Comparison of ENCODE assay signal across 1 cellular context in genomic region chr7:150388709-150389531, GRCh38.
TF ChIP-seq lines count a peak whose summit lies in the region.

No MANE protein-coding gene starts in this region.

TF ChIP-seq in HepG2, 621 proteins besides CTCF, POLR2A, EP300 and RAD21 (continued from another document and continues in another):
- TF ChIP-seq TIGD3 (CRISPR knock-in tag; IDR thresholded peaks at IDR 0.05; ENCODE audit: borderline replicate concordance) (no peak), ZNF772 (CRISPR knock-in tag; IDR thresholded peaks at IDR 0.05) (peak; percentile 62; the same call in 1 of the 2 replicates), TFDP2 (CRISPR knock-in tag; IDR thresholded peaks at IDR 0.05) (peak; percentile 75), SAFB2 (CRISPR knock-in tag; IDR thresholded peaks at IDR 0.05; ENCODE audit: borderline replicate concordance, low read depth) (peak; percentile 74; the same call in 1 of the 2 replicates), ZBTB7A (CRISPR knock-in tag; IDR thresholded peaks at IDR 0.05) (no peak), ZNF432 (CRISPR knock-in tag; IDR thresholded peaks at IDR 0.05; ENCODE audit: borderline replicate concordance) (no peak), ZNF549 (CRISPR knock-in tag; IDR thresholded peaks at IDR 0.05) (no peak), FOXP4 (CRISPR knock-in tag; IDR thresholded peaks at IDR 0.05) (peak; percentile 88), ZNF513 (CRISPR knock-in tag; conservative IDR thresholded peaks at IDR 0.05) (0 out of 2 replicates have a peak, but pooled peaks have one; percentile 68), ARID5B (CRISPR knock-in tag; IDR thresholded peaks at IDR 0.05) (peak; percentile 94), MTA1 (CRISPR knock-in tag; IDR thresholded peaks at IDR 0.05; ENCODE audit: borderline replicate concordance) (peak; percentile 87; the same call in 1 of the 2 replicates), TSC22D2 (CRISPR knock-in tag; IDR thresholded peaks at IDR 0.05; ENCODE audit: borderline replicate concordance) (peak; percentile 88; the same call in 1 of the 2 replicates), SRY (CRISPR knock-in tag; IDR thresholded peaks at IDR 0.05) (no peak), PITX1 (CRISPR knock-in tag; IDR thresholded peaks at IDR 0.05) (peak; percentile 86; the same call in 1 of the 2 replicates), NFIC (IDR thresholded peaks at IDR 0.05; ENCODE audit: low read length) (peak; percentile 76), ZNF546 (CRISPR knock-in tag; conservative IDR thresholded peaks at IDR 0.05) (0 out of 2 replicates have a peak, but pooled peaks have one; percentile 79), SIX4 (CRISPR knock-in tag; IDR thresholded peaks at IDR 0.05) (peak; percentile 41; the same call in 1 of the 2 replicates), PREB (CRISPR knock-in tag; IDR thresholded peaks at IDR 0.05) (0 out of 2 replicates have a peak, but pooled peaks have one; percentile 51), HOXD1 (CRISPR knock-in tag; IDR thresholded peaks at IDR 0.05) (peak; percentile 92), ZNF343 (CRISPR knock-in tag; IDR thresholded peaks at IDR 0.05) (no peak), SIN3A (IDR thresholded peaks at IDR 0.05; ENCODE audit: borderline replicate concordance, low read depth, low read length) (no peak), ZNF703 (CRISPR knock-in tag; IDR thresholded peaks at IDR 0.05; ENCODE audit: borderline replicate concordance) (no peak), KIAA2018 (CRISPR knock-in tag; IDR thresholded peaks at IDR 0.05; ENCODE audit: borderline replicate concordance) (0 out of 2 replicates have a peak, but pooled peaks have one; percentile 66), NR3C1 (CRISPR knock-in tag; IDR thresholded peaks at IDR 0.05) (no peak), ZNF224 (CRISPR knock-in tag; IDR thresholded peaks at IDR 0.05) (0 out of 2 replicates have a peak, but pooled peaks have one; percentile 52), MAZ (IDR thresholded peaks at IDR 0.05; ENCODE audit: borderline replicate concordance, low read depth, low read length) (no peak; the same call in 1 of the 2 replicates), MAZ (CRISPR knock-in tag; IDR thresholded peaks at IDR 0.05; ENCODE audit: low read depth) (peak; percentile 90), PRMT3 (CRISPR knock-in tag; IDR thresholded peaks at IDR 0.05; ENCODE audit: borderline replicate concordance, low read depth) (no peak), ZSCAN9 (CRISPR knock-in tag; IDR thresholded peaks at IDR 0.05; ENCODE audit: borderline replicate concordance) (peak; percentile 73; the same call in 1 of the 2 replicates), KDM3A (CRISPR knock-in tag; IDR thresholded peaks at IDR 0.05; ENCODE audit: low read depth) (peak; percentile 96), JUND (CRISPR knock-in tag; IDR thresholded peaks at IDR 0.05) (no peak), MEIS2 (CRISPR knock-in tag; IDR thresholded peaks at IDR 0.05) (peak; percentile 90), ZNF282 (IDR thresholded peaks at IDR 0.05; ENCODE audit: partially characterized antibody) (no peak), ZBTB44 (CRISPR knock-in tag; IDR thresholded peaks at IDR 0.05) (peak; percentile 70; the same call in 1 of the 2 replicates), ATF7 (IDR thresholded peaks at IDR 0.05) (no peak), ATF7 (CRISPR knock-in tag; IDR thresholded peaks at IDR 0.05) (no peak), MEIS1 (CRISPR knock-in tag; IDR thresholded peaks at IDR 0.05; ENCODE audit: borderline replicate concordance) (peak; percentile 61; the same call in 1 of the 2 replicates), ZNF121 (CRISPR knock-in tag; IDR thresholded peaks at IDR 0.05) (peak; percentile 59; the same call in 1 of the 2 replicates), SP5 (CRISPR knock-in tag; IDR thresholded peaks at IDR 0.05; ENCODE audit: borderline replicate concordance, low read depth) (peak; percentile 17; the same call in 1 of the 2 replicates), PPARG (CRISPR knock-in tag; conservative IDR thresholded peaks at IDR 0.05) (peak; percentile 83)
